Comparison of ENCODE assay signal across 13 cellular contexts in genomic region chr6:56660374-56660730, GRCh38. TPM values are rescaled to one million over a fixed set of nuclear protein-coding genes. Genes with fewer than 3 reads are reported as not detected.
DNase-seq lines count a peak whose midpoint lies in the region; ATAC-seq and TF ChIP-seq lines count a peak whose summit lies in the region.
"Had no signal": no experiment of that assay in that cellular context is flagged by ENCODE, and none has a peak within 500 bp of the region (broad histone marks: within the 10 kb centered on the region; RNA-seq: fewer than 3 reads in every experiment).

No MANE protein-coding gene starts in this region.

- no peaks in the 10 kb centered on the region for H3K9me3 ChIP-seq in endodermal cell (ENCODE audit: control insufficient read depth, low read length)
- no peaks in the 10 kb centered on the region for H3K9me3 ChIP-seq in thymus (ENCODE audit: control insufficient read depth)
- H3K9me3 ChIP-seq: sigmoid colon had no signal

- H3K9me3 Mint-ChIP-seq in endodermal cell: no peaks in the 10 kb centered on the region
- H3K9me3 Mint-ChIP-seq in osteocyte (ENCODE audit: unreplicated experiment): no peaks in the 10 kb centered on the region
- H3K9me3 Mint-ChIP-seq: naive thymus-derived CD8-positive, alpha-beta T cell had no signal

- H3K36me3 ChIP-seq in endodermal cell (ENCODE audit: control insufficient read depth, insufficient read depth, low read length) (no peaks in the 10 kb centered on the region), thymus (ENCODE audit: control insufficient read depth, insufficient read depth) (no peaks in the 10 kb centered on the region)
- H3K36me3 ChIP-seq: sigmoid colon had no signal

- TF ChIP-seq CTCF in endodermal cell (conservative IDR thresholded peaks at IDR 0.05) (no peak), osteocyte (IDR thresholded peaks at IDR 0.05) (no peak)

- H3K9ac ChIP-seq in endodermal cell (ENCODE audit: extremely low read depth, low read length, poor library complexity, severe bottlenecking): no peak overlapping the region

- H3K27me3 ChIP-seq in endodermal cell (ENCODE audit: control insufficient read depth, insufficient read depth, low read length, poor library complexity, severe bottlenecking): no peaks in the 10 kb centered on the region
- H3K27me3 ChIP-seq in thymus (ENCODE audit: control insufficient read depth, insufficient read depth): no peaks in the 10 kb centered on the region
- H3K27me3 ChIP-seq: sigmoid colon had no signal

- peak; percentile 32 for ATAC-seq in GM19463 (IDR thresholded peaks at IDR 0.05; ENCODE audit: unreplicated experiment)
- ATAC-seq in HG03460 (IDR thresholded peaks at IDR 0.05; ENCODE audit: unreplicated experiment): peak; percentile 23
- no peak for ATAC-seq in HG02588 (IDR thresholded peaks at IDR 0.05; ENCODE audit: unreplicated experiment)
- ATAC-seq: naive thymus-derived CD8-positive, alpha-beta T cell had no signal

- no peak overlapping the region for H3K4me3 ChIP-seq in endodermal cell (ENCODE audit: low read length)
- H3K4me3 ChIP-seq in thymus (ENCODE audit: low read length): no peak overlapping the region
- H3K4me3 ChIP-seq: sigmoid colon, SK-N-MC had no signal

- WGBS in endodermal cell (ENCODE audit: insufficient coverage in 1 of 2, insufficient read length in 1 of 2), 2 experiments: 94 to 100% methylated on average over 2 to 3 of the region's 3 CpGs
- WGBS in thymus: 86% methylated on average over 3 of the region's 3 CpGs

- DNase-seq in endodermal cell: no peak
- DNase-seq in NCI-H2107 treated with DMSO at 0.1 percent for 48 hours (lab: John Stamatoyannopoulos, UW; ENCODE audit: unreplicated experiment): no peak
- no peak for DNase-seq in osteocyte (ENCODE audit: extremely low spot score, unreplicated experiment)
- DNase-seq: amniotic stem cell; naive thymus-derived CD8-positive, alpha-beta T cell; NCI-H2029; sigmoid colon; WERI-Rb-1 had no signal

- H3K27me3 Mint-ChIP-seq in endodermal cell (ENCODE audit: insufficient read depth): no peaks in the 10 kb centered on the region
- no peaks in the 10 kb centered on the region for H3K27me3 Mint-ChIP-seq in osteocyte (ENCODE audit: unreplicated experiment)
- H3K27me3 Mint-ChIP-seq: naive thymus-derived CD8-positive, alpha-beta T cell had no signal

- no peaks in the 10 kb centered on the region for H3K36me3 Mint-ChIP-seq in endodermal cell (ENCODE audit: low read depth)
- peaks cover 12% of the 10 kb centered on the region for H3K36me3 Mint-ChIP-seq in osteocyte (ENCODE audit: unreplicated experiment)
- H3K36me3 Mint-ChIP-seq: naive thymus-derived CD8-positive, alpha-beta T cell had no signal

- no peak overlapping the region for H3K4me3 Mint-ChIP-seq in endodermal cell
- no peak overlapping the region for H3K4me3 Mint-ChIP-seq in osteocyte (ENCODE audit: unreplicated experiment)
- H3K4me3 Mint-ChIP-seq: naive thymus-derived CD8-positive, alpha-beta T cell had no signal

- H3K27ac ChIP-seq in endodermal cell (ENCODE audit: low read depth, low read length) (no peak overlapping the region), thymus (ENCODE audit: low read depth) (peak overlapping the region; percentile 22)
- H3K27ac ChIP-seq: SK-N-MC, WERI-Rb-1 had no signal

- H3K4me1 ChIP-seq in endodermal cell (ENCODE audit: control insufficient read depth, insufficient read depth, low read length) (peaks cover 14% of the 10 kb centered on the region), thymus (ENCODE audit: control insufficient read depth, insufficient read depth, low read length) (peaks cover 5% of the 10 kb centered on the region)

- H3K4me1 Mint-ChIP-seq in endodermal cell: peaks cover 61% of the 10 kb centered on the region
- H3K4me1 Mint-ChIP-seq in osteocyte (ENCODE audit: unreplicated experiment): peaks cover 51% of the 10 kb centered on the region

- H3K27ac Mint-ChIP-seq in endodermal cell (peak overlapping the region; percentile 31), osteocyte (ENCODE audit: unreplicated experiment) (no peak overlapping the region)
- H3K27ac Mint-ChIP-seq: naive thymus-derived CD8-positive, alpha-beta T cell had no signal

RNA-seq across cellular contexts. Expression of gene DST, which starts 17.7 kb away (rescaled TPM):
- total RNA-seq in endodermal cell (100 to 1,000 TPM; 101 to 113 TPM), osteocyte (240 and 243 TPM in 2 replicates)
- 66.5 TPM for polyA plus RNA-seq in endodermal cell (2013, experiment 1 of 2)
- polyA plus RNA-seq in endodermal cell (2013, experiment 2 of 2): 66.8 TPM
- 311 TPM for polyA plus RNA-seq in thymus
